26 cellular contexts compared by ENCODE assay signal in the genomic region with DNA sequence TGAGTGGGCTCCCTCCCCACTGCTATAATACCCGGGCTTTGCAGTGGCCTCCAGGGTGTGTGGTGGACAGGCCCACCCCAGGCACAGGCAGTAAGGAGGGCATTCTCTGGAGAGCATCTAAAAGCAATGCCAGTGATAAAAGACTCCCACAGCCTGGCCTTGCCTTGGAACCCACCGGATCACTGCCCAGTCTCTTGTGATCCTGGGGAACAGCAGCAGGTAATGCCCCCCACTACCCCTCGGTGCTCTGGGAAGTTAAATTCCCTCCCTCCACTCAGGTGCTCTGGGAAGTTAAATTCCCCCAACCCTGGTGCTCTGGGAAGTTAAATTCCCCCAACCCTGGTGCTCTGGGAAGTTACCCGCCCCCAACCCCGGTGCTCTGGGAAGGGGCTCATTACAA.
"Had no signal": no experiment of that assay in that cellular context is flagged by ENCODE, and none has a peak within 500 bp of the region (broad histone marks: within the 10 kb centered on the region; RNA-seq: fewer than 3 reads in every experiment).

No MANE protein-coding gene starts in this region.

- FAIRE-seq: colon, endometrium had no signal

- H3K36me3 ChIP-seq: esophagus squamous epithelium, heart right ventricle, neural progenitor cell, right atrium auricular region, upper lobe of left lung had no signal

- H3K27ac ChIP-seq: epithelial cell of prostate, esophagus squamous epithelium, heart right ventricle, neural progenitor cell, parathyroid adenoma, right atrium auricular region, upper lobe of left lung had no signal

- ATAC-seq: activated CD4-positive, alpha-beta T cell treated with anti-CD3 and anti-CD28 coated beads for 36 hours; activated naive CD8-positive, alpha-beta T cell treated with anti-CD3 and anti-CD28 coated beads, Interleukin-2, amount 50 U/mL, for 24 hours; heart right ventricle; naive thymus-derived CD8-positive, alpha-beta T cell; stimulated activated naive CD8-positive, alpha-beta T cell treated with anti-CD3 and anti-CD28 coated beads, Interleukin-15, Interleukin-2, amounts not matched to agents 100 U/mL and 50 U/mL, for 24 hours had no signal

- H3K79me2 ChIP-seq: parathyroid adenoma had no signal

- H2AFZ ChIP-seq: neural progenitor cell, parathyroid adenoma had no signal

- H3K4me3 ChIP-seq: esophagus squamous epithelium, heart right ventricle, neural progenitor cell, right atrium auricular region, upper lobe of left lung had no signal

- DNase-seq: activated CD4-positive, alpha-beta T cell treated with anti-CD3 and anti-CD28 coated beads for 36 hours; activated CD4-positive, alpha-beta T cell treated with anti-CD3 and anti-CD28 coated beads, Interleukin-2, amount 50 U/mL, for 4 hours; activated CD4-positive, CD25-positive, alpha-beta regulatory T cell; activated gamma-delta T cell treated with Interleukin-2 at 50 U/mL for 16 hours; activated naive CD8-positive, alpha-beta T cell treated with anti-CD3 and anti-CD28 coated beads, Interleukin-2, amount 50 U/mL, for 24 hours; activated T-cell treated with anti-CD3 and anti-CD28 coated beads for 4 hours; amygdala; caudate nucleus; dermis blood vessel endothelial cell; effector CD4-positive, alpha-beta T cell; esophagus squamous epithelium; foreskin melanocyte; heart right ventricle; mammary epithelial cell; naive thymus-derived CD8-positive, alpha-beta T cell; occipital lobe; stimulated activated CD4-positive, alpha-beta T cell treated with anti-CD3 and anti-CD28 coated beads, Interleukin-2, amount 100 ng/mL, for 48 hours; stimulated activated naive CD8-positive, alpha-beta T cell treated with anti-CD3 and anti-CD28 coated beads, Interleukin-15, Interleukin-2, amounts not matched to agents 100 U/mL and 50 U/mL, for 24 hours; T-helper 1 cell had no signal

- H3K4me1 ChIP-seq: esophagus squamous epithelium, heart right ventricle, parathyroid adenoma, right atrium auricular region, upper lobe of left lung had no signal

- H3K4me2 ChIP-seq: neural progenitor cell had no signal

- H3K9me3 ChIP-seq: esophagus squamous epithelium, heart right ventricle, right atrium auricular region, upper lobe of left lung had no signal

- H3K9ac ChIP-seq: neural progenitor cell, parathyroid adenoma had no signal

- H3K27me3 ChIP-seq: neural progenitor cell, right atrium auricular region, upper lobe of left lung had no signal
